25 cellular contexts compared by ENCODE assay signal in the genomic region with DNA sequence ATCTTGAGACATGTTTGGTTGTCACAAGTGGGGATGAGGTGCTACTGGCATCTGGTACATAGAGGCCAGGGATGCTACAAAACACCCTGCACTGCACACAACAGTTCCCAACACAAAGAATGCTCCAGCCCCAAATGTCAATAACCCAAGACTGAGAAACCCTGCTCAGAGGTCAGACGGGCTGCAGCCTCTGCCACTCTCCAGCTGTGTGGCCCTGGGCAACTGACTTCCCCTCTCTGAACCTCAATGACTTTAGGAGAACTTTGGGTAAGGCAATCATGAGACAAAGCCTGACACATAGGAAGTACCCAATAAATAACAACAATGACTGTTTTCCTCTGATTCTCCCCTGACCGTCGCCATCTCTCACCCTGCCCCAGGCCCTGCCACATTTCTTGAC. TPM values are rescaled to one million over a fixed set of nuclear protein-coding genes. Genes with fewer than 3 reads are reported as not detected.
DNase-seq lines count a peak whose midpoint lies in the region; ATAC-seq and TF ChIP-seq lines count a peak whose summit lies in the region.
"Had no signal": no experiment of that assay in that cellular context is flagged by ENCODE, and none has a peak within 500 bp of the region (broad histone marks: within the 10 kb centered on the region; RNA-seq: fewer than 3 reads in every experiment).

No MANE protein-coding gene starts in this region.

- H3K9me3 ChIP-seq in endodermal cell (ENCODE audit: control insufficient read depth, low read length) (no peaks in the 10 kb centered on the region), parathyroid adenoma (ENCODE audit: control insufficient read depth, low read length) (no peaks in the 10 kb centered on the region), tibial artery (no peaks in the 10 kb centered on the region)

- H3K4me1 ChIP-seq in endodermal cell (ENCODE audit: control insufficient read depth, insufficient read depth, low read length) (no peaks in the 10 kb centered on the region), parathyroid adenoma (peaks cover 32% of the 10 kb centered on the region), tibial artery (peaks cover 0 to 12% (median 6%) of the 10 kb centered on the region in 4 donors)

- H3K4me3 ChIP-seq in endodermal cell (ENCODE audit: low read length) (no peak overlapping the region), parathyroid adenoma (ENCODE audit: low read depth, low read length) (no peak overlapping the region), tibial artery (no peak overlapping the region)
- H3K4me3 ChIP-seq: GM23248 had no signal

- no peak overlapping the region for H3K4me2 ChIP-seq in parathyroid adenoma (ENCODE audit: low read length)
- H3K4me2 ChIP-seq: KMS-11 had no signal

- H3K9ac ChIP-seq in endodermal cell (ENCODE audit: extremely low read depth, low read length, poor library complexity, severe bottlenecking) (no peak overlapping the region), parathyroid adenoma (no peak overlapping the region)
- H3K9ac ChIP-seq: GM23248, KMS-11 had no signal

- H3K4me1 Mint-ChIP-seq in endodermal cell: peaks cover 16% of the 10 kb centered on the region
- peaks cover 15% of the 10 kb centered on the region for H3K4me1 Mint-ChIP-seq in osteocyte (ENCODE audit: unreplicated experiment)

- H3K27me3 ChIP-seq in endodermal cell (ENCODE audit: control insufficient read depth, insufficient read depth, low read length, poor library complexity, severe bottlenecking): no peaks in the 10 kb centered on the region
- H3K27me3 ChIP-seq in parathyroid adenoma (ENCODE audit: control insufficient read depth, insufficient read depth, low read length): no peaks in the 10 kb centered on the region
- peaks cover 0 to 13% of the 10 kb centered on the region in 2 donors for H3K27me3 ChIP-seq in tibial artery

- H3K27ac ChIP-seq in endodermal cell (ENCODE audit: low read depth, low read length) (peak overlapping the region; percentile 65), parathyroid adenoma (peak overlapping the region; percentile 98), tibial artery (no peak overlapping the region)
- H3K27ac ChIP-seq: GM23248, HL-60, KMS-11, RWPE1 had no signal

- ATAC-seq in Right ventricle myocardium inferior (no peak), left cardiac atrium (no peak)

- H3K79me2 ChIP-seq in parathyroid adenoma: no peaks in the 10 kb centered on the region

- H3K27me3 Mint-ChIP-seq in endodermal cell (ENCODE audit: insufficient read depth): no peaks in the 10 kb centered on the region
- no peaks in the 10 kb centered on the region for H3K27me3 Mint-ChIP-seq in osteocyte (ENCODE audit: unreplicated experiment)

- H3K9me3 Mint-ChIP-seq in endodermal cell: no peaks in the 10 kb centered on the region
- H3K9me3 Mint-ChIP-seq in osteocyte (ENCODE audit: unreplicated experiment): no peaks in the 10 kb centered on the region
- H3K9me3 Mint-ChIP-seq: H9, HFFc6 had no signal

- TF ChIP-seq CTCF in endodermal cell (conservative IDR thresholded peaks at IDR 0.05): no peak
- TF ChIP-seq CTCF in parathyroid adenoma (IDR thresholded peaks at IDR 0.05): no peak
- TF ChIP-seq CTCF in tibial artery (IDR thresholded peaks at IDR 0.05): no peak
- no peak for TF ChIP-seq CTCF in osteocyte (IDR thresholded peaks at IDR 0.05)

- intact Hi-C loops in Right ventricle myocardium inferior (cut with DNase I): no loop called here
- intact Hi-C loops in left cardiac atrium (cut with DNase I): no loop called here
- intact Hi-C loops in tibial artery (cut with DNase I; ENCODE audit: low total_unique reads): no loop called here

- H3K4me3 Mint-ChIP-seq in endodermal cell (no peak overlapping the region), osteocyte (ENCODE audit: unreplicated experiment) (no peak overlapping the region)
- H3K4me3 Mint-ChIP-seq: HFFc6 had no signal

- WGBS in endodermal cell (ENCODE audit: insufficient coverage in 1 of 2, insufficient read length in 1 of 2), 2 experiments: 85% methylated on average over 3 of the region's 3 CpGs; no CpG with 5 or more reads in 1 of the 2 experiments

- DNase-seq in Right ventricle myocardium inferior (ENCODE audit: missing footprints): peak; percentile 53
- DNase-seq in left cardiac atrium: no peak
- DNase-seq in endodermal cell: no peak
- DNase-seq in tibial artery: no peak
- DNase-seq in C1 segment of cervical spinal cord (lab: John Stamatoyannopoulos, UW): no peak
- no peak for DNase-seq in osteocyte (ENCODE audit: extremely low spot score, unreplicated experiment)
- DNase-seq: 8988T, DMS53, GDM1, GM23248, H9, HFFc6, NCI-H1417, NCI-H1694 treated with DMSO at 0.1 percent for 48 hours, NCI-H2081 treated with DMSO at 0.1 percent for 48 hours, NCI-H2171 treated with DMSO at 0.1 percent for 48 hours, NCI-H446, NCI-H526 treated with DMSO at 0.1 percent for 48 hours, SIG-M5 had no signal

- H3K36me3 Mint-ChIP-seq in endodermal cell (ENCODE audit: low read depth) (no peaks in the 10 kb centered on the region), osteocyte (ENCODE audit: unreplicated experiment) (no peaks in the 10 kb centered on the region)
- H3K36me3 Mint-ChIP-seq: CD14-positive monocyte had no signal

- no peaks in the 10 kb centered on the region for H3K36me3 ChIP-seq in endodermal cell (ENCODE audit: control insufficient read depth, insufficient read depth, low read length)
- no peaks in the 10 kb centered on the region for H3K36me3 ChIP-seq in parathyroid adenoma (ENCODE audit: control insufficient read depth, insufficient read depth, low read length)
- no peaks in the 10 kb centered on the region for H3K36me3 ChIP-seq in tibial artery

- peak overlapping the region; percentile 56 for H2AFZ ChIP-seq in parathyroid adenoma
- H2AFZ ChIP-seq: GM23248 had no signal

- no peak overlapping the region for H3K27ac Mint-ChIP-seq in endodermal cell
- no peak overlapping the region for H3K27ac Mint-ChIP-seq in osteocyte (ENCODE audit: unreplicated experiment)
- H3K27ac Mint-ChIP-seq: HFFc6 had no signal

RNA-seq across cellular contexts. Expression of gene CRB2, which starts 24.7 kb away (rescaled TPM):
- total RNA-seq in Right ventricle myocardium inferior (0.08 TPM), left cardiac atrium (1 to 10 TPM; 1.3 to 2.2 TPM), endodermal cell (1 to 10 TPM in 1 of 2 donors, under 1 TPM in 1; 0.75 to 2.0 TPM), osteocyte (not detected in 2 replicates)
- 92.5 TPM for polyA plus RNA-seq in endodermal cell (2013, experiment 1 of 2)
- polyA plus RNA-seq in endodermal cell (2013, experiment 2 of 2): 79.0 TPM
- total RNA-seq: GM23248, HFFc6, HT1080 had no signal
- polyA plus RNA-seq: CD14-positive monocyte, GM23248 had no signal

Comparison
In these comparisons a context has a peak if more than half of its experiments do, and no peak if none do; other contexts are left out.
1. H3K27ac ChIP-seq: peak in endodermal cell (single experiment) and parathyroid adenoma (single experiment); none in tibial artery (0 of 2).